20 cellular contexts compared by ENCODE assay signal in genomic region chrX:43718546-43718945, GRCh38.
DNase-seq lines count a peak whose midpoint lies in the region; ATAC-seq, FAIRE-seq and TF ChIP-seq lines count a peak whose summit lies in the region.
"Had no signal": no experiment of that assay in that cellular context is flagged by ENCODE, and none has a peak within 500 bp of the region (broad histone marks: within the 10 kb centered on the region; RNA-seq: fewer than 3 reads in every experiment).

No MANE protein-coding gene starts in this region.

- H3K27me3 ChIP-seq in K562 (ENCODE audit: control insufficient read depth in 2 of 2, insufficient read depth in 2 of 2, low read length in 2 of 2) (no peaks in the 10 kb centered on the region), keratinocyte (ENCODE audit: control insufficient read depth, extremely low read depth, insufficient read depth, low read length) (no peaks in the 10 kb centered on the region)

- TF ChIP-seq POLR2A in A549 (IDR thresholded peaks at IDR 0.05; ENCODE audit: low read length) (no peak), K562 (conservative IDR thresholded peaks at IDR 0.05) (no peak)

- DNase-seq in A549 (ENCODE audit: low read depth in 1 of 2, low spot score in 1 of 2) (no peak), M059J (ENCODE audit: low read depth) (peak; percentile 76), K562 (ENCODE audit: extremely low read depth in 1 of 4, low spot score in 3 of 4) (no peak), keratinocyte (ENCODE audit: low read depth, low spot score) (no peak), NOMO-1 (lab: John Stamatoyannopoulos, UW; ENCODE audit: unreplicated experiment in 2 of 2) (no peak), Ammon's horn (ENCODE audit: low spot score) (no peak), dedifferentiated amniotic fluid mesenchymal stem cell (ENCODE audit: extremely low spot score) (no peak)
- no peak for DNase-seq in activated CD4-positive, alpha-beta memory T cell treated with anti-CD3 and anti-CD28 coated beads, Interleukin-2, amount 10 ng/mL, durations not matched to agents 7 days and 5 days
- DNase-seq: 8988T; ACHN; C1 segment of cervical spinal cord; CD4-positive, alpha-beta memory T cell; DMS153; DMS79 treated with DMSO at 0.1 percent for 48 hours; GM23248 had no signal

- H3K36me3 ChIP-seq in K562 (ENCODE audit: control insufficient read depth, insufficient read depth, low read length), result no peaks in the 10 kb centered on the region
- H3K36me3 ChIP-seq in keratinocyte (ENCODE audit: control insufficient read depth in 2 of 2, extremely low read depth in 1 of 2, insufficient read depth in 2 of 2, low read length in 2 of 2), result no peaks in the 10 kb centered on the region

- no peak overlapping the region for H3K4me3 Mint-ChIP-seq in activated CD4-positive, alpha-beta memory T cell treated with anti-CD3 and anti-CD28 coated beads, Interleukin-2, amount 10 ng/mL, durations not matched to agents 7 days and 5 days
- H3K4me3 Mint-ChIP-seq: B cell; CD4-positive, alpha-beta memory T cell had no signal

- H4K20me1 ChIP-seq in K562 (replicated peaks; ENCODE audit: control insufficient read depth, insufficient read depth, low read length), result no peaks in the 10 kb centered on the region
- no peaks in the 10 kb centered on the region for H4K20me1 ChIP-seq in keratinocyte (ENCODE audit: control insufficient read depth, extremely low read depth, insufficient read depth, low read length)

- no peaks in the 10 kb centered on the region for H3K27me3 Mint-ChIP-seq in activated CD4-positive, alpha-beta memory T cell treated with anti-CD3 and anti-CD28 coated beads, Interleukin-2, amount 10 ng/mL, durations not matched to agents 7 days and 5 days
- H3K27me3 Mint-ChIP-seq: B cell; CD4-positive, alpha-beta memory T cell had no signal

- TF ChIP-seq CTCF in A549 (IDR thresholded peaks at IDR 0.05) (no peak), K562 (IDR thresholded peaks at IDR 0.05 in 2 of 3, conservative IDR thresholded peaks at IDR 0.05 in 1 of 3; ENCODE audit: insufficient read depth in 2 of 3, low read depth in 1 of 3, low read length in 3 of 3) (no peak), keratinocyte (optimal IDR thresholded peaks at IDR 0.05 in 1 of 3, IDR thresholded peaks at IDR 0.05 in 1 of 3, conservative IDR thresholded peaks at IDR 0.05 in 1 of 3; ENCODE audit: extremely low read depth in 1 of 3, insufficient read depth in 2 of 3, low read length in 3 of 3) (no peak)

- dilution Hi-C loops in keratinocyte (cut with MboI; ENCODE audit: extremely low pct_ligation_motif_present, low sequenced_read_pairs), result no loop called here

- H3K4me2 ChIP-seq in A549, result no peak overlapping the region
- no peak overlapping the region for H3K4me2 ChIP-seq in K562 (ENCODE audit: insufficient read depth, low read length)
- no peak overlapping the region for H3K4me2 ChIP-seq in keratinocyte (ENCODE audit: control insufficient read depth, extremely low read depth, insufficient read depth, low read depth, low read length)

- CTCF ChIA-PET in A549 (lab: Yijun Ruan, JAX) (no interaction called here), K562 (lab: Yijun Ruan, JAX; ENCODE audit: low intra/inter-chr PET ratio) (no interaction called here)
- CTCF ChIA-PET in activated CD4-positive, alpha-beta memory T cell treated with anti-CD3 and anti-CD28 coated beads, Interleukin-2, amount 10 ng/mL, durations not matched to agents 7 days and 5 days (lab: Charles Lee), result no interaction called here

- FAIRE-seq in A549 (lab: Jason Lieb, UNC), result peak; percentile 73
- FAIRE-seq in K562 (lab: Jason Lieb, UNC), result no peak
- FAIRE-seq in keratinocyte (lab: Jason Lieb, UNC), result no peak
- FAIRE-seq: G401.6, GM12892, H54 had no signal

- TF ChIP-seq EP300 in A549 (IDR thresholded peaks at IDR 0.05), result no peak
- no peak for TF ChIP-seq EP300 in K562 (IDR thresholded peaks at IDR 0.05; ENCODE audit: low read length)

- no peak overlapping the region for H3K9ac ChIP-seq in K562 (ENCODE audit: insufficient read depth in 1 of 2, low read depth in 2 of 2, low read length in 2 of 2)
- H3K9ac ChIP-seq in keratinocyte (ENCODE audit: control insufficient read depth, extremely low read depth, insufficient read depth, low read length), result peak overlapping the region; percentile 36
- H3K9ac ChIP-seq: GM23248 had no signal

- H3K27ac ChIP-seq in A549, result no peak overlapping the region
- no peak overlapping the region for H3K27ac ChIP-seq in K562 (ENCODE audit: extremely low read depth, low read depth, low read length)
- peak overlapping the region; percentile 93 for H3K27ac ChIP-seq in keratinocyte (ENCODE audit: control insufficient read depth, insufficient read depth, low read length)
- H3K27ac ChIP-seq: GM23248 had no signal

- in situ Hi-C loops in K562 (cut with MboI), result no loop called here

- TF ChIP-seq RAD21 in A549 (conservative IDR thresholded peaks at IDR 0.05 in 1 of 2, IDR thresholded peaks at IDR 0.05 in 1 of 2) (no peak), K562 (CRISPR knock-in tag; conservative IDR thresholded peaks at IDR 0.05 in 1 of 2, IDR thresholded peaks at IDR 0.05 in 1 of 2) (no peak)

- H3K9me3 Mint-ChIP-seq in activated CD4-positive, alpha-beta memory T cell treated with anti-CD3 and anti-CD28 coated beads, Interleukin-2, amount 10 ng/mL, durations not matched to agents 7 days and 5 days, result no peaks in the 10 kb centered on the region

- intact Hi-C loops in K562 (cut with micrococcal nuclease), result no loop called here

- H2AFZ ChIP-seq in K562 (ENCODE audit: low read depth, low read length) (no peak overlapping the region), keratinocyte (ENCODE audit: control insufficient read depth, low read length) (no peak overlapping the region)
- H2AFZ ChIP-seq: GM23248 had no signal

- H3K4me1 Mint-ChIP-seq in activated CD4-positive, alpha-beta memory T cell treated with anti-CD3 and anti-CD28 coated beads, Interleukin-2, amount 10 ng/mL, durations not matched to agents 7 days and 5 days, result no peaks in the 10 kb centered on the region
- H3K4me1 Mint-ChIP-seq: B cell; CD4-positive, alpha-beta memory T cell had no signal

- H3K9me1 ChIP-seq in K562 (ENCODE audit: control insufficient read depth, insufficient read depth, low read length), result no peaks in the 10 kb centered on the region
- no peaks in the 10 kb centered on the region for H3K9me1 ChIP-seq in keratinocyte (ENCODE audit: control insufficient read depth, extremely low read depth, insufficient read depth, low read length)

- H3K27ac Mint-ChIP-seq in activated CD4-positive, alpha-beta memory T cell treated with anti-CD3 and anti-CD28 coated beads, Interleukin-2, amount 10 ng/mL, durations not matched to agents 7 days and 5 days, result no peak overlapping the region
- H3K27ac Mint-ChIP-seq: B cell; CD4-positive, alpha-beta memory T cell had no signal

- H3K4me3 ChIP-seq in A549 (no peak overlapping the region), K562 (no peak overlapping the region), keratinocyte (ENCODE audit: control insufficient read depth in 2 of 3, extremely low read depth in 1 of 3, insufficient read depth in 2 of 3, low read depth in 1 of 3, low read length in 3 of 3) (no peak overlapping the region)
- H3K4me3 ChIP-seq: GM23248 had no signal

- no peaks in the 10 kb centered on the region for H3K9me3 ChIP-seq in A549
- no peaks in the 10 kb centered on the region for H3K9me3 ChIP-seq in K562 (replicated peaks; ENCODE audit: control insufficient read depth, insufficient read depth, low read depth, low read length)
- peaks cover 2% of the 10 kb centered on the region for H3K9me3 ChIP-seq in keratinocyte (ENCODE audit: control insufficient read depth, low read depth, low read length)

- BruUV-seq in K562 (replicated peaks; lab: Mats Ljungman, UMichigan), result no TSS peak

- 47% methylated on average over 6 of the region's 6 CpGs for WGBS in A549 (ENCODE audit: missing lambda C conversion rate)
- WGBS in K562 (ENCODE audit: insufficient coverage, low coverage, missing lambda C conversion rate), result 5% methylated on average over 5 of the region's 6 CpGs

- no peak for ATAC-seq in A549
- ATAC-seq in K562, result no peak
- ATAC-seq: HCT116 had no signal

- H3K4me1 ChIP-seq in A549, result no peaks in the 10 kb centered on the region
- H3K4me1 ChIP-seq in K562 (replicated peaks in 1 of 2; ENCODE audit: control insufficient read depth in 2 of 2, insufficient read depth in 2 of 2, low read length in 2 of 2), result no peaks in the 10 kb centered on the region
- H3K4me1 ChIP-seq in keratinocyte (ENCODE audit: control insufficient read depth, extremely low read depth, insufficient read depth, low read length), result peaks cover 35% of the 10 kb centered on the region

- H3K79me2 ChIP-seq in K562 (ENCODE audit: control insufficient read depth, insufficient read depth, low read length), result no peaks in the 10 kb centered on the region
- H3K79me2 ChIP-seq in keratinocyte (ENCODE audit: control insufficient read depth, insufficient read depth, low read length), result no peaks in the 10 kb centered on the region

- POLR2A ChIA-PET in A549 (lab: Yijun Ruan, JAX), result no interaction called here
- POLR2A ChIA-PET in K562 (lab: Yijun Ruan, JAX), result no interaction called here
- POLR2A ChIA-PET in activated CD4-positive, alpha-beta memory T cell treated with anti-CD3 and anti-CD28 coated beads, Interleukin-2, amount 10 ng/mL, durations not matched to agents 7 days and 5 days (lab: Charles Lee), result no interaction called here

- H3K36me3 Mint-ChIP-seq in activated CD4-positive, alpha-beta memory T cell treated with anti-CD3 and anti-CD28 coated beads, Interleukin-2, amount 10 ng/mL, durations not matched to agents 7 days and 5 days (ENCODE audit: low read depth), result no peaks in the 10 kb centered on the region
- H3K36me3 Mint-ChIP-seq: CD4-positive, alpha-beta memory T cell had no signal

TF ChIP-seq in A549, 52 proteins besides CTCF, POLR2A, EP300 and RAD21 (continues in another document):
- TF ChIP-seq CBX8 (IDR thresholded peaks at IDR 0.05) (no peak), NR3C1 (IDR thresholded peaks at IDR 0.05) (no peak)

TF ChIP-seq in K562, 482 proteins besides CTCF, POLR2A, EP300 and RAD21 (continues in another document):
- TF ChIP-seq RBM17 (IDR thresholded peaks at IDR 0.05; ENCODE audit: borderline replicate concordance, low read depth, low read length), result no peak
